In genomic region chr10:128125944-128126764, GRCh38 we compare ENCODE assay signal across 1 cellular context.
A peak's percentile ranks its signal among the peaks of the same experiment; 100 is the strongest.
TF ChIP-seq lines count a peak whose summit lies in the region.

TSS of gene MKI67 (minus strand) at chr10:128126423. CDS start at chr10:128125667, 756 bp downstream.

TF ChIP-seq in HepG2, 621 proteins besides CTCF, POLR2A, EP300 and RAD21 (continued from another document and continues in another):
- TF ChIP-seq SIN3A (IDR thresholded peaks at IDR 0.05; ENCODE audit: borderline replicate concordance, low read depth, low read length) = peak; percentile 99
- no peak for TF ChIP-seq FOSL1 (CRISPR knock-in tag; IDR thresholded peaks at IDR 0.05; ENCODE audit: borderline replicate concordance)
- TF ChIP-seq MTF2 (CRISPR knock-in tag; IDR thresholded peaks at IDR 0.05; ENCODE audit: borderline replicate concordance) = no peak
- peak; percentile 65; the same call in 1 of the 2 replicates for TF ChIP-seq SP4 (CRISPR knock-in tag; IDR thresholded peaks at IDR 0.05)
- no peak for TF ChIP-seq ZNF317 (CRISPR knock-in tag; IDR thresholded peaks at IDR 0.05)
- no peak for TF ChIP-seq MAFK (conservative IDR thresholded peaks at IDR 0.05 in 1 of 2, IDR thresholded peaks at IDR 0.05 in 1 of 2; ENCODE audit: low read length in 2 of 2)
- TF ChIP-seq HMGXB4 (CRISPR knock-in tag; IDR thresholded peaks at IDR 0.05; ENCODE audit: borderline replicate concordance in 1 of 2, low read depth in 1 of 2) = no peak; a peak in 1 of 4 replicates
- peak; percentile 83; the same call in 1 of the 2 replicates for TF ChIP-seq HOXA9 (CRISPR knock-in tag; IDR thresholded peaks at IDR 0.05; ENCODE audit: borderline replicate concordance)
- TF ChIP-seq ZNF18 (CRISPR knock-in tag; IDR thresholded peaks at IDR 0.05; ENCODE audit: insufficient replicate concordance) = no peak
- peak; percentile 9; the same call in 1 of the 2 replicates for TF ChIP-seq POLR2G (IDR thresholded peaks at IDR 0.05; ENCODE audit: low read depth, low read length)
- TF ChIP-seq ZMYM4 (CRISPR knock-in tag; IDR thresholded peaks at IDR 0.05) = 0 out of 2 replicates have a peak, but pooled peaks have one; percentile 51
- peak; percentile 27; the same call in 1 of the 2 replicates for TF ChIP-seq DMAP1 (CRISPR knock-in tag; IDR thresholded peaks at IDR 0.05)
- 0 out of 2 replicates have a peak, but pooled peaks have one; percentile 59 for TF ChIP-seq ZFYVE20 (CRISPR knock-in tag; IDR thresholded peaks at IDR 0.05; ENCODE audit: borderline replicate concordance, low read depth)
- peak; percentile 93 for TF ChIP-seq ARID4A (CRISPR knock-in tag; IDR thresholded peaks at IDR 0.05; ENCODE audit: borderline replicate concordance)
- no peak for TF ChIP-seq CERS6 (CRISPR knock-in tag; IDR thresholded peaks at IDR 0.05)
- peak; percentile 61 for TF ChIP-seq ZFX (CRISPR knock-in tag; IDR thresholded peaks at IDR 0.05; ENCODE audit: low read depth)
- peak; percentile 52; the same call in 1 of the 2 replicates for TF ChIP-seq ZNF280B (CRISPR knock-in tag; IDR thresholded peaks at IDR 0.05; ENCODE audit: borderline replicate concordance)
- no peak for TF ChIP-seq ZSCAN20 (CRISPR knock-in tag; IDR thresholded peaks at IDR 0.05; ENCODE audit: borderline replicate concordance)
- no peak for TF ChIP-seq ZNF496 (CRISPR knock-in tag; IDR thresholded peaks at IDR 0.05; ENCODE audit: insufficient replicate concordance)
- no peak for TF ChIP-seq ZBTB42 (CRISPR knock-in tag; IDR thresholded peaks at IDR 0.05)
- no peak for TF ChIP-seq ZBTB34 (CRISPR knock-in tag; IDR thresholded peaks at IDR 0.05)
- 0 out of 2 replicates have a peak, but pooled peaks have one; percentile 30 for TF ChIP-seq ZNF562 (CRISPR knock-in tag; IDR thresholded peaks at IDR 0.05; ENCODE audit: borderline replicate concordance)
- no peak for TF ChIP-seq BRD4 (CRISPR knock-in tag; IDR thresholded peaks at IDR 0.05)
- TF ChIP-seq ZSCAN31 (CRISPR knock-in tag; IDR thresholded peaks at IDR 0.05; ENCODE audit: low read depth) = 0 out of 2 replicates have a peak, but pooled peaks have one; percentile 10
- no peak for TF ChIP-seq IKZF1 (IDR thresholded peaks at IDR 0.05)
- TF ChIP-seq CCDC6 (CRISPR knock-in tag; IDR thresholded peaks at IDR 0.05) = peak; percentile 82; the same call in 1 of the 2 replicates
- TF ChIP-seq ZNF773 (CRISPR knock-in tag; IDR thresholded peaks at IDR 0.05; ENCODE audit: borderline replicate concordance) = peak; percentile 70; the same call in 1 of the 2 replicates
- no peak for TF ChIP-seq U2AF1 (optimal IDR thresholded peaks at IDR 0.05; ENCODE audit: low read depth, low read length)
- no peak for TF ChIP-seq ZNF879 (CRISPR knock-in tag; IDR thresholded peaks at IDR 0.05)
- TF ChIP-seq ZNF564 (CRISPR knock-in tag; IDR thresholded peaks at IDR 0.05) = peak; percentile 43; the same call in 1 of the 2 replicates
- TF ChIP-seq ZNF672 (CRISPR knock-in tag; IDR thresholded peaks at IDR 0.05) = 0 out of 2 replicates have a peak, but pooled peaks have one; percentile 87
- TF ChIP-seq E2F2 (CRISPR knock-in tag; IDR thresholded peaks at IDR 0.05; ENCODE audit: borderline replicate concordance) = peak; percentile 90; the same call in 1 of the 2 replicates
- TF ChIP-seq POGK (CRISPR knock-in tag; conservative IDR thresholded peaks at IDR 0.05) = peak; percentile 91
- peak; percentile 90 for TF ChIP-seq SIN3B (IDR thresholded peaks at IDR 0.05; ENCODE audit: low read length)
- 0 out of 2 replicates have a peak, but pooled peaks have one; percentile 1 for TF ChIP-seq RXRA (CRISPR knock-in tag; IDR thresholded peaks at IDR 0.05)
- TF ChIP-seq HNF1A (IDR thresholded peaks at IDR 0.05; ENCODE audit: low read depth) = no peak
- TF ChIP-seq HNF1A (CRISPR knock-in tag; IDR thresholded peaks at IDR 0.05; ENCODE audit: borderline replicate concordance) = no peak
- peak; percentile 12; the same call in 1 of the 2 replicates for TF ChIP-seq ZNF263 (CRISPR knock-in tag; IDR thresholded peaks at IDR 0.05)
